Comparison of ENCODE assay signal across 20 cellular contexts in the genomic region with DNA sequence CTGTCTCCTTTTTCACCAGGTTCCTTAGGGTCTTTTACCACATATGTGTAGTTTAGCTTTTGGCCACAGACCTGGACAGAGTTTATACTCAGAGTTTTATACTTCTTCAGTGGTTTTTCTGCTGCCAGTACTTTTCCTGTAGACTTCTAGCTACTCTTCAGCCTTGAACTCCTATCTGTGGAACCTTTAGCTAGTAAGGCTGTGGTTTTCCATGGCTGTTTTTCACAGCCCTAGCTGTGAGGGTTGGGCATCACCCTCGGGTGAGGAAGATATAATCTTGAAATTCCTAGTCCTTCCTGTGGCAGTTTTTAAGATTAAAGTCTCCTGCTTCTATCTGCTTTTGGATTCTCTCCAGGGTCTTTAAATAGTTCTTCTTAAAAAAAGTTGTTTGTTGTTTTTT.
"Had no signal": no experiment of that assay in that cellular context is flagged by ENCODE, and none has a peak within 500 bp of the region (broad histone marks: within the 10 kb centered on the region; RNA-seq: fewer than 3 reads in every experiment).

No MANE protein-coding gene starts in this region.

- H3K9me3 ChIP-seq: mucosa of descending colon, neutrophil, suprapubic skin, thyroid gland had no signal

- H3K4me1 ChIP-seq: esophagus squamous epithelium, foreskin keratinocyte, suprapubic skin, thyroid gland had no signal

- H3K79me2 ChIP-seq: hepatocyte had no signal

- DNase-seq: effector memory CD8-positive, alpha-beta T cell; esophagus squamous epithelium; foreskin keratinocyte; kidney; left cardiac atrium; left ventricle myocardium superior; mucosa of descending colon; naive thymus-derived CD8-positive, alpha-beta T cell; posterior cingulate gyrus; small intestine; stimulated activated CD4-positive, alpha-beta T cell treated with anti-CD3 and anti-CD28 coated beads, Interleukin-4, amount 100 ng/mL, for 1 hour; stimulated activated CD8-positive, alpha-beta memory T cell treated with anti-CD3 and anti-CD28 coated beads, Interleukin-4, amount 100 ng/mL, for 48 hours; stimulated activated naive CD8-positive, alpha-beta T cell treated with anti-CD3 and anti-CD28 coated beads, Interleukin-15, Interleukin-2, amounts not matched to agents 100 U/mL and 50 U/mL, for 24 hours; thyroid gland had no signal

- H2AFZ ChIP-seq: hepatocyte had no signal

- H3K4me2 ChIP-seq: hepatocyte had no signal

- H3K27me3 ChIP-seq: esophagus squamous epithelium, foreskin keratinocyte, hepatocyte, neutrophil, suprapubic skin, thyroid gland had no signal

- FAIRE-seq: kidney, small intestine, urothelium cell line had no signal

- H3K4me3 ChIP-seq: esophagus squamous epithelium, hepatocyte, lung, mucosa of descending colon, suprapubic skin, thyroid gland had no signal

- H3K36me3 ChIP-seq: esophagus squamous epithelium, neutrophil, suprapubic skin, thyroid gland had no signal

- ATAC-seq: effector memory CD8-positive, alpha-beta T cell; foreskin keratinocyte; left cardiac atrium; left ventricle myocardium superior; mucosa of descending colon; stimulated activated effector memory CD8-positive, alpha-beta T cell treated with anti-CD3 and anti-CD28 coated beads, Interleukin-12 subunit alpha, Interleukin-12 subunit beta, amount 100 ng/mL, for 72 hours; stimulated activated naive CD8-positive, alpha-beta T cell treated with anti-CD3 and anti-CD28 coated beads, Interleukin-15, Interleukin-2, amounts not matched to agents 100 U/mL and 50 U/mL, for 24 hours had no signal

- H3K27ac ChIP-seq: esophagus squamous epithelium, foreskin keratinocyte, hepatocyte, neutrophil, suprapubic skin, thyroid gland had no signal
